Comparison of ENCODE assay signal across 24 cellular contexts in genomic region chr3:23547905-23548304, GRCh38.
DNase-seq lines count a peak whose midpoint lies in the region; ATAC-seq, FAIRE-seq and TF ChIP-seq lines count a peak whose summit lies in the region.
"Had no signal": no experiment of that assay in that cellular context is flagged by ENCODE, and none has a peak within 500 bp of the region (broad histone marks: within the 10 kb centered on the region; RNA-seq: fewer than 3 reads in every experiment).

No MANE protein-coding gene starts in this region.

- H3K4me3 ChIP-seq in IMR-90 (ENCODE audit: insufficient read depth, low read depth, low read length), result no peak overlapping the region
- no peak overlapping the region for H3K4me3 ChIP-seq in epithelial cell of esophagus (ENCODE audit: low read length)
- H3K4me3 ChIP-seq: BLaER1, SJCRH30 had no signal

- H2BK15ac ChIP-seq in IMR-90 (ENCODE audit: low read depth, low read length), result no peak overlapping the region

- dilution Hi-C loops in IMR-90 (cut with HindIII; ENCODE audit: low sequenced_read_pairs, unreplicated experiment), result no loop called here

- no peak overlapping the region for H3K27ac Mint-ChIP-seq in stimulated activated effector memory CD8-positive, alpha-beta T cell treated with anti-CD3 and anti-CD28 coated beads, Interleukin-12 subunit alpha, Interleukin-12 subunit beta, amount 100 ng/mL, for 72 hours
- H3K27ac Mint-ChIP-seq: CD4-positive, alpha-beta memory T cell had no signal

- no peak overlapping the region for H2BK120ac ChIP-seq in IMR-90 (ENCODE audit: low read depth, low read length)

- H2BK5ac ChIP-seq in IMR-90 (ENCODE audit: low read depth, low read length, poor library complexity, severe bottlenecking), result no peak overlapping the region

- H3K23ac ChIP-seq in IMR-90 (ENCODE audit: low read depth, low read length), result no peak overlapping the region

- H3K18ac ChIP-seq in IMR-90 (ENCODE audit: low read depth, low read length), result no peak overlapping the region

- H3K56ac ChIP-seq in IMR-90 (ENCODE audit: extremely low read depth, insufficient read depth, low read length), result no peak overlapping the region

- POLR2A ChIA-PET in IMR-90 (lab: Charles Lee; ENCODE audit: unreplicated experiment), result no interaction called here

- in situ Hi-C loops in IMR-90 (cut with MboI; ENCODE audit: low sequenced_read_pairs), result no loop called here

- no peak overlapping the region for H2BK20ac ChIP-seq in IMR-90 (ENCODE audit: low read depth, low read length)

- WGBS in IMR-90 (ENCODE audit: extremely low coverage in 2 of 2, insufficient read length in 1 of 2), 2 experiments, result no CpG with 5 or more reads among the region's 2 CpGs

- H2AK5ac ChIP-seq in IMR-90 (ENCODE audit: low read depth, low read length), result no peak overlapping the region

- no peak overlapping the region for H2AFZ ChIP-seq in IMR-90 (replicated peaks; ENCODE audit: low read length, poor library complexity)

- no TSS peak for BruUV-seq in IMR-90 (replicated peaks; lab: Mats Ljungman, UMichigan)

- no peaks in the 10 kb centered on the region for H3K4me1 Mint-ChIP-seq in stimulated activated effector memory CD8-positive, alpha-beta T cell treated with anti-CD3 and anti-CD28 coated beads, Interleukin-12 subunit alpha, Interleukin-12 subunit beta, amount 100 ng/mL, for 72 hours
- H3K4me1 Mint-ChIP-seq: CD4-positive, alpha-beta memory T cell had no signal

- H3K79me1 ChIP-seq in IMR-90 (ENCODE audit: low read depth in 1 of 2, low read length in 2 of 2), result no peaks in the 10 kb centered on the region; a peak in 1 of 4 replicates

- no peaks in the 10 kb centered on the region for H3K9me3 Mint-ChIP-seq in stimulated activated effector memory CD8-positive, alpha-beta T cell treated with anti-CD3 and anti-CD28 coated beads, Interleukin-12 subunit alpha, Interleukin-12 subunit beta, amount 100 ng/mL, for 72 hours
- H3K9me3 Mint-ChIP-seq: CD4-positive, alpha-beta memory T cell had no signal

- no peaks in the 10 kb centered on the region for H3K36me3 ChIP-seq in IMR-90 (ENCODE audit: control insufficient read depth, insufficient read depth, low read length)
- H3K36me3 ChIP-seq: BLaER1, SJCRH30 had no signal

- no peak overlapping the region for H3K9ac ChIP-seq in IMR-90 (ENCODE audit: low read depth, low read length)
- H3K9ac ChIP-seq: BLaER1 had no signal

- ATAC-seq in IMR-90 (ENCODE audit: low read depth) (peak; percentile 58), HG02588 (IDR thresholded peaks at IDR 0.05; ENCODE audit: unreplicated experiment) (no peak)
- peak; percentile 28 for ATAC-seq in stimulated activated effector memory CD8-positive, alpha-beta T cell treated with anti-CD3 and anti-CD28 coated beads, Interleukin-12 subunit alpha, Interleukin-12 subunit beta, amount 100 ng/mL, for 72 hours
- ATAC-seq: HepG2 had no signal

- no peak overlapping the region for H4K8ac ChIP-seq in IMR-90 (ENCODE audit: low read depth in 2 of 2, low read length in 2 of 2)

- no peaks in the 10 kb centered on the region for H3K9me3 ChIP-seq in IMR-90 (ENCODE audit: control insufficient read depth, insufficient read depth, low read length)
- H3K9me3 ChIP-seq: BLaER1, SJCRH30 had no signal

- intact Hi-C loops in IMR-90 (cut with micrococcal nuclease), result no loop called here

- H4K91ac ChIP-seq in IMR-90 (ENCODE audit: insufficient read depth, low read depth, low read length), result no peak overlapping the region

- DNase-seq in GM12892 (ENCODE audit: insufficient read length) (no peak), IMR-90 (peak; percentile 40), epithelial cell of esophagus (ENCODE audit: low read depth) (peak; percentile 6)
- no peak for DNase-seq in stimulated activated effector memory CD8-positive, alpha-beta T cell treated with anti-CD3 and anti-CD28 coated beads, Interleukin-12 subunit alpha, Interleukin-12 subunit beta, amount 100 ng/mL, for 72 hours (ENCODE audit: low spot score in 2 of 2)
- DNase-seq in stimulated activated CD4-positive, alpha-beta T cell treated with anti-CD3 and anti-CD28 coated beads, Interleukin-12 subunit alpha, Interleukin-12 subunit beta, amount 100 ng/mL, for 4 hours, result no peak
- DNase-seq in NK-92 treated with Interleukin-12 subunit alpha and Interleukin-12 subunit beta, amount 100 ng/mL, for 24 hours (lab: John Stamatoyannopoulos, UW), result no peak
- DNase-seq: Calu3; CD4-positive, alpha-beta memory T cell; DMS153; GDM1; KBM-7; NCI-H1092 treated with DMSO at 0.1 percent for 48 hours; NCI-H146; NCI-H2029 treated with DMSO at 0.1 percent for 48 hours; NCI-H226; NCI-H524; NCI-H82; OCI-M1; SJCRH30 had no signal

- no peak overlapping the region for H3K14ac ChIP-seq in IMR-90 (replicated peaks; ENCODE audit: low read depth, low read length)

- H4K5ac ChIP-seq in IMR-90 (ENCODE audit: low read depth, low read length), result no peak overlapping the region

- TF ChIP-seq POLR2A in GM12892 (IDR thresholded peaks at IDR 0.05; ENCODE audit: low read depth, low read length) (no peak), IMR-90 (IDR thresholded peaks at IDR 0.05; ENCODE audit: low read depth, low read length) (no peak)

- CTCF ChIA-PET in IMR-90 (lab: Yijun Ruan, JAX), result interaction anchor here (0.7 to 0.9 kb wide), 2 partner anchors 11 to 227 kb away, joined by 3 to 4 read pairs; no protein-coding TSS in a partner anchor

- peak; percentile 77 for FAIRE-seq in GM12892 (lab: Jason Lieb, UNC)
- FAIRE-seq: HepG2, RCC 7860 had no signal

- no peak for TF ChIP-seq RAD21 in IMR-90 (IDR thresholded peaks at IDR 0.05; ENCODE audit: low read length)

- no peaks in the 10 kb centered on the region for H3K9me1 ChIP-seq in IMR-90 (ENCODE audit: insufficient read depth, low read length)

- H3K4me1 ChIP-seq in IMR-90 (ENCODE audit: control insufficient read depth, insufficient read depth, low read length), result peaks cover 2% of the 10 kb centered on the region; the same call in 1 of the 2 replicates
- H3K4me1 ChIP-seq: BLaER1 had no signal

- no peak overlapping the region for H3K4ac ChIP-seq in IMR-90 (ENCODE audit: low read depth, low read length)

- no peak overlapping the region for H3K4me2 ChIP-seq in IMR-90 (ENCODE audit: low read depth, low read length)
- H3K4me2 ChIP-seq: BLaER1 had no signal

- H3K36me3 Mint-ChIP-seq in stimulated activated effector memory CD8-positive, alpha-beta T cell treated with anti-CD3 and anti-CD28 coated beads, Interleukin-12 subunit alpha, Interleukin-12 subunit beta, amount 100 ng/mL, for 72 hours, result no peaks in the 10 kb centered on the region
- H3K36me3 Mint-ChIP-seq: CD4-positive, alpha-beta memory T cell had no signal

- TF ChIP-seq CTCF in IMR-90 (conservative IDR thresholded peaks at IDR 0.05; ENCODE audit: low read depth, low read length) (no peak), epithelial cell of esophagus (IDR thresholded peaks at IDR 0.05; ENCODE audit: insufficient read depth, low read depth, low read length, missing control alignments) (no peak)

- H3K27ac ChIP-seq in IMR-90 (ENCODE audit: insufficient read depth, low read length), result no peak overlapping the region
- H3K27ac ChIP-seq: BLaER1, HL-60, SJCRH30 had no signal

- no peaks in the 10 kb centered on the region for H4K20me1 ChIP-seq in IMR-90 (ENCODE audit: insufficient read depth, low read length)
- H4K20me1 ChIP-seq: BLaER1 had no signal

- H3K4me3 Mint-ChIP-seq in stimulated activated effector memory CD8-positive, alpha-beta T cell treated with anti-CD3 and anti-CD28 coated beads, Interleukin-12 subunit alpha, Interleukin-12 subunit beta, amount 100 ng/mL, for 72 hours, result no peak overlapping the region
- H3K4me3 Mint-ChIP-seq: CD4-positive, alpha-beta memory T cell had no signal

- no peak overlapping the region for H2AK9ac ChIP-seq in IMR-90 (replicated peaks; ENCODE audit: low read depth, low read length, poor library complexity)

- H3K27me3 ChIP-seq in IMR-90 (ENCODE audit: control insufficient read depth, insufficient read depth, low read length), result no peaks in the 10 kb centered on the region
- H3K27me3 ChIP-seq: BLaER1, SJCRH30 had no signal

TF ChIP-seq in IMR-90, 13 proteins besides CTCF, POLR2A, EP300 and RAD21:
- no peak for TF ChIP-seq MAZ (IDR thresholded peaks at IDR 0.05; ENCODE audit: borderline replicate concordance, low read depth, low read length)
- TF ChIP-seq MXI1 (IDR thresholded peaks at IDR 0.05; ENCODE audit: borderline replicate concordance, low read depth, low read length), result no peak
- no peak for TF ChIP-seq RCOR1 (IDR thresholded peaks at IDR 0.05; ENCODE audit: insufficient replicate concordance, low read length)
- no peak for TF ChIP-seq BHLHE40 (IDR thresholded peaks at IDR 0.05; ENCODE audit: low read depth, low read length)
- TF ChIP-seq FOS (IDR thresholded peaks at IDR 0.05; ENCODE audit: low read depth, low read length), result no peak
- TF ChIP-seq CEBPB (IDR thresholded peaks at IDR 0.05; ENCODE audit: low read depth, low read length), result no peak
- TF ChIP-seq SMC3 (IDR thresholded peaks at IDR 0.05; ENCODE audit: low read depth, low read length), result no peak
- TF ChIP-seq USF2 (IDR thresholded peaks at IDR 0.05; ENCODE audit: low read depth, low read length), result no peak
- TF ChIP-seq ELK1 (IDR thresholded peaks at IDR 0.05; ENCODE audit: borderline replicate concordance, low read depth, low read length), result no peak
- TF ChIP-seq RFX5 (IDR thresholded peaks at IDR 0.05; ENCODE audit: low read depth, low read length), result no peak
- TF ChIP-seq MAFK (IDR thresholded peaks at IDR 0.05; ENCODE audit: low read depth, low read length), result no peak
- TF ChIP-seq NFE2L2 (IDR thresholded peaks at IDR 0.05; ENCODE audit: low read depth, low read length), result no peak
- TF ChIP-seq CHD1 (IDR thresholded peaks at IDR 0.05; ENCODE audit: low read depth, low read length), result no peak

Comparison
In these comparisons a context has a peak if more than half of its experiments do, and no peak if none do; other contexts are left out.
1. DNase-seq: peak in IMR-90 (single experiment) and epithelial cell of esophagus (single experiment); none in GM12892 (single experiment), stimulated activated effector memory CD8-positive, alpha-beta T cell treated with anti-CD3 and anti-CD28 coated beads, Interleukin-12 subunit alpha, Interleukin-12 subunit beta, amount 100 ng/mL, for 72 hours (0 of 2), stimulated activated CD4-positive, alpha-beta T cell treated with anti-CD3 and anti-CD28 coated beads, Interleukin-12 subunit alpha, Interleukin-12 subunit beta, amount 100 ng/mL, for 4 hours (single experiment) and NK-92 treated with Interleukin-12 subunit alpha and Interleukin-12 subunit beta, amount 100 ng/mL, for 24 hours (single experiment).